ENCODE assay signal across 9 cellular contexts in genomic region chr11:117314840-117315239, GRCh38. TPM values are rescaled to one million over a fixed set of nuclear protein-coding genes. Genes with fewer than 3 reads are reported as not detected.
DNase-seq lines count a peak whose midpoint lies in the region; ATAC-seq and TF ChIP-seq lines count a peak whose summit lies in the region.
"Had no signal": no experiment of that assay in that cellular context is flagged by ENCODE, and none has a peak within 500 bp of the region (broad histone marks: within the 10 kb centered on the region; RNA-seq: fewer than 3 reads in every experiment).

No MANE protein-coding gene starts in this region.

- H3K4me1 Mint-ChIP-seq in stimulated activated naive CD8-positive, alpha-beta T cell treated with anti-CD3 and anti-CD28 coated beads, Interleukin-15, Interleukin-2, amounts not matched to agents 100 ng/mL and 50 ng/mL, for 24 hours (ENCODE audit: low read depth), result peaks cover 6% of the 10 kb centered on the region

- peak overlapping the region; percentile 97 for H2AFZ ChIP-seq in mammary epithelial cell (ENCODE audit: low read depth, low read length)

- peaks cover 44% of the 10 kb centered on the region for H3K27me3 Mint-ChIP-seq in stimulated activated naive CD8-positive, alpha-beta T cell treated with anti-CD3 and anti-CD28 coated beads, Interleukin-15, Interleukin-2, amounts not matched to agents 100 ng/mL and 50 ng/mL, for 24 hours

- no peak for ATAC-seq in stimulated activated naive CD8-positive, alpha-beta T cell treated with anti-CD3 and anti-CD28 coated beads, Interleukin-15, Interleukin-2, amounts not matched to agents 100 U/mL and 50 U/mL, for 24 hours
- no peak for ATAC-seq in HG03045 (IDR thresholded peaks at IDR 0.05; ENCODE audit: unreplicated experiment)

- no peaks in the 10 kb centered on the region for H3K9me3 Mint-ChIP-seq in stimulated activated naive CD8-positive, alpha-beta T cell treated with anti-CD3 and anti-CD28 coated beads, Interleukin-15, Interleukin-2, amounts not matched to agents 100 ng/mL and 50 ng/mL, for 24 hours

- H3K9ac ChIP-seq in mammary epithelial cell (ENCODE audit: insufficient read depth, low read length), result no peak overlapping the region
- no peak overlapping the region for H3K9ac ChIP-seq in mucosa of rectum (ENCODE audit: low read depth in 1 of 2, low read length in 2 of 2)

- dilution Hi-C loops in mammary epithelial cell (cut with HindIII; ENCODE audit: low sequenced_read_pairs), result no loop called here

- H3K4me3 Mint-ChIP-seq in stimulated activated naive CD8-positive, alpha-beta T cell treated with anti-CD3 and anti-CD28 coated beads, Interleukin-15, Interleukin-2, amounts not matched to agents 100 ng/mL and 50 ng/mL, for 24 hours, result peak overlapping the region; percentile 53

- TF ChIP-seq CTCF in mammary epithelial cell (conservative IDR thresholded peaks at IDR 0.05 in 1 of 2, IDR thresholded peaks at IDR 0.05 in 1 of 2; ENCODE audit: extremely low read depth in 1 of 2, insufficient read depth in 1 of 2, low read depth in 1 of 2, low read length in 2 of 2), result no peak

- intact Hi-C loops in mammary epithelial cell (cut with micrococcal nuclease), result no loop called here

- CTCF ChIA-PET in mammary epithelial cell (lab: Charles Lee; ENCODE audit: low non-redundant PET), result interaction anchor here (0.7 kb wide), 1 partner anchor 13 kb away, joined by 4 read pairs; the partner anchor contains the start of gene CEP164

- H3K36me3 ChIP-seq in mammary epithelial cell (ENCODE audit: insufficient read depth, low read length) (no peaks in the 10 kb centered on the region), mucosa of rectum (ENCODE audit: control insufficient read depth in 2 of 2, insufficient read depth in 2 of 2, low read length in 2 of 2) (no peaks in the 10 kb centered on the region)

- H3K9me3 ChIP-seq in mammary epithelial cell (replicated peaks; ENCODE audit: insufficient read depth, low read length), result no peaks in the 10 kb centered on the region
- no peaks in the 10 kb centered on the region for H3K9me3 ChIP-seq in mucosa of rectum (ENCODE audit: control insufficient read depth in 2 of 2, low read length in 2 of 2)

- no peaks in the 10 kb centered on the region for H4K20me1 ChIP-seq in mammary epithelial cell (ENCODE audit: insufficient read depth, low read length)

- H3K4me1 ChIP-seq in mammary epithelial cell (ENCODE audit: insufficient read depth, low read length) (peaks cover 13% of the 10 kb centered on the region), mucosa of rectum (ENCODE audit: control insufficient read depth in 2 of 2, insufficient read depth in 2 of 2, low read length in 2 of 2) (peaks cover 10 to 15% of the 10 kb centered on the region in 2 donors)

- no peak overlapping the region for H3K27ac ChIP-seq in mammary epithelial cell (ENCODE audit: insufficient read depth, low read depth, low read length)
- no peak overlapping the region for H3K27ac ChIP-seq in mucosa of rectum (ENCODE audit: low read depth in 2 of 2, low read length in 2 of 2)

- H3K27me3 ChIP-seq in mammary epithelial cell (ENCODE audit: insufficient read depth, low read length) (no peaks in the 10 kb centered on the region), mucosa of rectum (ENCODE audit: control insufficient read depth in 2 of 2, insufficient read depth in 2 of 2, low read length in 2 of 2) (no peaks in the 10 kb centered on the region)

- H3K79me2 ChIP-seq in mammary epithelial cell (ENCODE audit: insufficient read depth, low read length), result peaks cover 18% of the 10 kb centered on the region

- H3K36me3 Mint-ChIP-seq in stimulated activated naive CD8-positive, alpha-beta T cell treated with anti-CD3 and anti-CD28 coated beads, Interleukin-15, Interleukin-2, amounts not matched to agents 100 ng/mL and 50 ng/mL, for 24 hours (ENCODE audit: low read depth), result no peaks in the 10 kb centered on the region

- in situ Hi-C loops in mammary epithelial cell (cut with MboI; ENCODE audit: low sequenced_read_pairs in 2 of 2), result no loop called here

- BruUV-seq in mammary epithelial cell (replicated peaks; lab: Mats Ljungman, UMichigan), result no TSS peak

- peak overlapping the region; percentile 71 to 85 (median 78) for H3K4me3 ChIP-seq in mammary epithelial cell (replicated peaks in 1 of 3; ENCODE audit: insufficient read depth in 1 of 3, low read depth in 2 of 3, low read length in 3 of 3)
- H3K4me3 ChIP-seq in mucosa of rectum (ENCODE audit: low read length in 2 of 2), result peak overlapping the region; percentile 64 to 68

- DNase-seq in stimulated activated naive CD8-positive, alpha-beta T cell treated with anti-CD3 and anti-CD28 coated beads, Interleukin-15, Interleukin-2, amounts not matched to agents 100 U/mL and 50 U/mL, for 24 hours, result no peak
- DNase-seq in mammary epithelial cell, result no peak
- DNase-seq in SW 1271 (lab: John Stamatoyannopoulos, UW), result no peak
- DNase-seq in NCI-H1105 treated with DMSO at 0.1 percent for 48 hours (lab: John Stamatoyannopoulos, UW), result no peak
- DNase-seq in NCI-H128 (lab: John Stamatoyannopoulos, UW; ENCODE audit: unreplicated experiment), result no peak
- DNase-seq: MM.1S had no signal

- H3K27ac Mint-ChIP-seq in stimulated activated naive CD8-positive, alpha-beta T cell treated with anti-CD3 and anti-CD28 coated beads, Interleukin-15, Interleukin-2, amounts not matched to agents 100 ng/mL and 50 ng/mL, for 24 hours, result peak overlapping the region; percentile 16

- 20% methylated on average over 2 of the region's 10 CpGs for WGBS in mammary epithelial cell (ENCODE audit: low coverage, missing lambda C conversion rate)

- H3K4me2 ChIP-seq in mammary epithelial cell (ENCODE audit: insufficient read depth, low read depth, low read length), result peak overlapping the region; percentile 100

RNA-seq across cellular contexts. Expression of gene BACE1, which starts 1.2 kb away (rescaled TPM):
- total RNA-seq in mammary epithelial cell, result 10 to 100 TPM; 18.2 to 20.7 TPM
- 26.7 TPM for polyA plus RNA-seq in mammary epithelial cell
- polyA minus RNA-seq in mammary epithelial cell, result 30.7 TPM

RNA-seq across cellular contexts. Expression of gene CEP164, which starts 12.8 kb away (rescaled TPM):
- 10 to 100 TPM; 32.3 to 53.9 TPM for total RNA-seq in mammary epithelial cell
- polyA plus RNA-seq in mammary epithelial cell, result 19.2 TPM
- polyA minus RNA-seq in mammary epithelial cell, result 51.7 TPM

RNA-seq across cellular contexts. Expression of gene BACE1-AS, which starts 23.7 kb away (rescaled TPM):
- 1 to 10 TPM; 2.8 to 5.9 TPM for total RNA-seq in mammary epithelial cell
- polyA plus RNA-seq in mammary epithelial cell, result 2.2 TPM
- 3.6 TPM for polyA minus RNA-seq in mammary epithelial cell
